Comparison of ENCODE assay signal across 1 cellular context in genomic region chr6:135260612-135261011, GRCh38.
TF ChIP-seq lines count a peak whose summit lies in the region.

No MANE protein-coding gene starts in this region.

TF ChIP-seq in K562, 482 proteins besides CTCF, POLR2A, EP300 and RAD21 (continued from another document):
- TF ChIP-seq ZNF707 (CRISPR knock-in tag; conservative IDR thresholded peaks at IDR 0.05) (no peak), ZNF277 (CRISPR knock-in tag; IDR thresholded peaks at IDR 0.05; ENCODE audit: borderline replicate concordance) (no peak)
- TF ChIP-seq, protein P1, sequence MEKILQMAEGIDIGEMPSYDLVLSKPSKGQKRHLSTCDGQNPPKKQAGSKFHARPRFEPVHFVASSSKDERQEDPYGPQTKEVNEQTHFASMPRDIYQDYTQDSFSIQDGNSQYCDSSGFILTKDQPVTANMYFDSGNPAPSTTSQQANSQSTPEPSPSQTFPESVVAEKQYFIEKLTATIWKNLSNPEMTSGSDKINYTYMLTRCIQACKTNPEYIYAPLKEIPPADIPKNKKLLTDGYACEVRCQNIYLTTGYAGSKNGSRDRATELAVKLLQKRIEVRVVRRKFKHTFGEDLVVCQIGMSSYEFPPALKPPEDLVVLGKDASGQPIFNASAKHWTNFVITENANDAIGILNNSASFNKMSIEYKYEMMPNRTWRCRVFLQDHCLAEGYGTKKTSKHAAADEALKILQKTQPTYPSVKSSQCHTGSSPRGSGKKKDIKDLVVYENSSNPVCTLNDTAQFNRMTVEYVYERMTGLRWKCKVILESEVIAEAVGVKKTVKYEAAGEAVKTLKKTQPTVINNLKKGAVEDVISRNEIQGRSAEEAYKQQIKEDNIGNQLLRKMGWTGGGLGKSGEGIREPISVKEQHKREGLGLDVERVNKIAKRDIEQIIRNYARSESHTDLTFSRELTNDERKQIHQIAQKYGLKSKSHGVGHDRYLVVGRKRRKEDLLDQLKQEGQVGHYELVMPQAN (IDR thresholded peaks at IDR 0.05; ENCODE audit: borderline replicate concordance): no peak
- TF ChIP-seq, protein P2, sequence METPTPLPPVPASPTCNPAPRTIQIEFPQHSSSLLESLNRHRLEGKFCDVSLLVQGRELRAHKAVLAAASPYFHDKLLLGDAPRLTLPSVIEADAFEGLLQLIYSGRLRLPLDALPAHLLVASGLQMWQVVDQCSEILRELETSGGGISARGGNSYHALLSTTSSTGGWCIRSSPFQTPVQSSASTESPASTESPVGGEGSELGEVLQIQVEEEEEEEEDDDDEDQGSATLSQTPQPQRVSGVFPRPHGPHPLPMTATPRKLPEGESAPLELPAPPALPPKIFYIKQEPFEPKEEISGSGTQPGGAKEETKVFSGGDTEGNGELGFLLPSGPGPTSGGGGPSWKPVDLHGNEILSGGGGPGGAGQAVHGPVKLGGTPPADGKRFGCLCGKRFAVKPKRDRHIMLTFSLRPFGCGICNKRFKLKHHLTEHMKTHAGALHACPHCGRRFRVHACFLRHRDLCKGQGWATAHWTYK (CRISPR knock-in tag; IDR thresholded peaks at IDR 0.05): no peak
